In the genomic region with DNA sequence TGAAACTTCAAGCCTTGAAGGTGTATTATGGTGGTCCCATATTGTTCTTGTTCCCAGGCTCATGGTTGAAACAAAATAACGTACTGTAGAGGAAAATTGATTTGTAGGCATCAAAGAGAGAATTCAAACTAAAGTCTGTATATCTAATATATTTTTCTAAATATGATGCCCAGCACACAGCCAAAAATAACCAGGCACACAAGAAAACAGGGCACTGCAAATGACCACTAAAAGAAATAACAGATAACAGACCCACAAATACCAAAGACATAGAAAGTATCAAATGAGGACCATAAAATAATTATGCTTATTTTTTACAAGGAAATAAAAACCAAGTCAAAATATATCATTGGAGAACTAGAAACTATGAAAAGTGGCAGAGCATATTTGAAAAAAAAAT, we compare ENCODE assay signal across 6 cellular contexts.
"Had no signal": no experiment of that assay in that cellular context is flagged by ENCODE, and none has a peak within 500 bp of the region (broad histone marks: within the 10 kb centered on the region; RNA-seq: fewer than 3 reads in every experiment).

No MANE protein-coding gene starts in this region.

- FAIRE-seq: GM12891, GM12892, GM18507, GM19239 had no signal

- DNase-seq: GDM1, GF-D8 had no signal
